7 cellular contexts compared by ENCODE assay signal in genomic region chr5:72817076-72817476, GRCh38. TPM values are rescaled to one million over a fixed set of nuclear protein-coding genes. Genes with fewer than 3 reads are reported as not detected.
DNase-seq lines count a peak whose midpoint lies in the region; ATAC-seq, FAIRE-seq and TF ChIP-seq lines count a peak whose summit lies in the region.

No MANE protein-coding gene starts in this region.

- TF ChIP-seq CTCF in GM12875 (IDR thresholded peaks at IDR 0.05; ENCODE audit: borderline replicate concordance, insufficient read depth, low read depth, low read length) (no peak), endothelial cell of umbilical vein (IDR thresholded peaks at IDR 0.05; ENCODE audit: extremely low read depth in 1 of 2, insufficient read depth in 1 of 2, low read depth in 1 of 2, low read length in 2 of 2) (no peak)

- dilution Hi-C loops in endothelial cell of umbilical vein (cut with MboI; ENCODE audit: extremely low pct_ligation_motif_present, low sequenced_read_pairs), result loop anchor here (25.0 kb wide), 1 partner anchor 230 kb away; no protein-coding TSS in a partner anchor

- DNase-seq in HuH-7.5 (ENCODE audit: low spot score), result peak; percentile 21
- DNase-seq in activated CD4-positive, alpha-beta T cell treated with anti-CD3 and anti-CD28 coated beads, Interleukin-2, amount 50 U/mL, for 4 hours, result peak; percentile 7 to 12
- DNase-seq in endothelial cell of umbilical vein (ENCODE audit: low read depth, low spot score), result peak; percentile 57
- peak; percentile 59 for DNase-seq in midbrain (lab: John Stamatoyannopoulos, UW)
- peak; percentile 27 for DNase-seq in stimulated activated naive CD4-positive, alpha-beta T cell treated with Interleukin-2 at 50 U/mL for 16 hours (lab: John Stamatoyannopoulos, UW)

- peak overlapping the region; percentile 96 for H3K4me3 ChIP-seq in GM12875 (ENCODE audit: low read depth, low read length)
- H3K4me3 ChIP-seq in endothelial cell of umbilical vein (replicated peaks in 1 of 3; ENCODE audit: insufficient read depth in 1 of 3, low read depth in 1 of 3, low read length in 3 of 3), result peak overlapping the region; percentile 92 to 100 (median 100)

- BruUV-seq in endothelial cell of umbilical vein (replicated peaks; lab: Mats Ljungman, UMichigan), result no TSS peak

- H4K20me1 ChIP-seq in endothelial cell of umbilical vein (replicated peaks; ENCODE audit: control insufficient read depth, extremely low read depth, insufficient read depth, low read length), result peaks cover 3% of the 10 kb centered on the region

- no peaks in the 10 kb centered on the region for H3K27me3 ChIP-seq in endothelial cell of umbilical vein (ENCODE audit: control insufficient read depth in 2 of 2, insufficient read depth in 2 of 2, low read length in 2 of 2)

- CTCF ChIA-PET in endothelial cell of umbilical vein (lab: Charles Lee), result interaction anchor here (1.0 to 5.1 kb wide), 6 partner anchors 17 to 535 kb away, joined by 3 to 134 read pairs (median 30); no protein-coding TSS in a partner anchor

- H3K9me3 ChIP-seq in endothelial cell of umbilical vein (replicated peaks; ENCODE audit: control insufficient read depth, insufficient read depth, low read length), result no peaks in the 10 kb centered on the region

- no peaks in the 10 kb centered on the region for H3K9me1 ChIP-seq in endothelial cell of umbilical vein (replicated peaks; ENCODE audit: control insufficient read depth, extremely low read depth, insufficient read depth, low read length)

- peaks cover 0 to 3% of the 10 kb centered on the region in 2 experiments for H3K36me3 ChIP-seq in endothelial cell of umbilical vein (ENCODE audit: control insufficient read depth in 2 of 2, extremely low read depth in 1 of 2, insufficient read depth in 2 of 2, low read length in 2 of 2)

- FAIRE-seq in endothelial cell of umbilical vein (lab: Jason Lieb, UNC), result no peak

- no peak overlapping the region for H2AFZ ChIP-seq in endothelial cell of umbilical vein (ENCODE audit: low read depth, low read length)

- POLR2A ChIA-PET in endothelial cell of umbilical vein (lab: Charles Lee), result interaction anchor here (0.9 to 2.2 kb wide), 7 partner anchors 22 to 497 kb away, joined by 3 to 7 read pairs (median 4); partner anchors contain the start of genes MRPS27 and PTCD2

- peak overlapping the region; percentile 98 for H3K27ac ChIP-seq in endothelial cell of umbilical vein (ENCODE audit: insufficient read depth, low read depth, low read length)

- H3K9ac ChIP-seq in endothelial cell of umbilical vein (replicated peaks; ENCODE audit: extremely low read depth, insufficient read depth, low read length), result peak overlapping the region; percentile 100

- peak overlapping the region; percentile 99 for H3K4me2 ChIP-seq in endothelial cell of umbilical vein (ENCODE audit: insufficient read depth, low read length)

- H3K79me2 ChIP-seq in endothelial cell of umbilical vein (ENCODE audit: control insufficient read depth, insufficient read depth, low read length), result peaks cover 56% of the 10 kb centered on the region

- intact Hi-C loops in endothelial cell of umbilical vein (cut with micrococcal nuclease), result loop anchor here (1.0 to 10.0 kb wide), 3 partner anchors 292 to 497 kb away; partner anchors contain the start of genes MRPS27 and PTCD2

- no peak for TF ChIP-seq POLR2A in endothelial cell of umbilical vein (IDR thresholded peaks at IDR 0.05; ENCODE audit: low read depth, low read length)

- peaks cover 49% of the 10 kb centered on the region for H3K4me1 ChIP-seq in endothelial cell of umbilical vein (ENCODE audit: control insufficient read depth, extremely low read depth, insufficient read depth, low read length)

- ATAC-seq in GM21723 (IDR thresholded peaks at IDR 0.05; ENCODE audit: unreplicated experiment), result peak; percentile 35

TF ChIP-seq in endothelial cell of umbilical vein, 7 proteins besides CTCF, POLR2A, EP300 and RAD21:
- TF ChIP-seq FOS (IDR thresholded peaks at IDR 0.05; ENCODE audit: borderline replicate concordance, insufficient read depth, low read length), result no peak
- no peak for TF ChIP-seq EZH2 (IDR thresholded peaks at IDR 0.05; ENCODE audit: borderline replicate concordance, low read depth, low read length, severe bottlenecking)
- no peak for TF ChIP-seq POLR2AphosphoS5 (IDR thresholded peaks at IDR 0.05; ENCODE audit: insufficient read depth, low read depth, low read length)
- TF ChIP-seq JUN (IDR thresholded peaks at IDR 0.05; ENCODE audit: borderline replicate concordance, insufficient read depth, insufficient read length, low read depth), result no peak
- no peak for TF ChIP-seq MAX (IDR thresholded peaks at IDR 0.05; ENCODE audit: insufficient read depth, insufficient read length)
- TF ChIP-seq GATA2 (IDR thresholded peaks at IDR 0.05; ENCODE audit: insufficient read depth, insufficient read length, low read depth, low read length), result peak; percentile 37

RNA-seq across cellular contexts. Expression of gene TNPO1, which starts 0.6 kb away (rescaled TPM):
- 242 and 298 TPM in 2 replicates for total RNA-seq in endothelial cell of umbilical vein
- 49.0 and 65.6 TPM in 2 replicates for polyA plus RNA-seq in endothelial cell of umbilical vein
- polyA plus RNA-seq in endothelial cell of umbilical vein (2011; cell fraction: cytosol; rRNA removed), result 71.0 and 79.5 TPM in 2 replicates
- polyA plus RNA-seq in endothelial cell of umbilical vein (2011; cell fraction: nucleus; rRNA removed), result 124 and 164 TPM in 2 replicates
- 182 and 228 TPM in 2 replicates for polyA plus RNA-seq in endothelial cell of umbilical vein (2012)
- 356 and 415 TPM in 2 replicates for polyA minus RNA-seq in endothelial cell of umbilical vein
- polyA minus RNA-seq in endothelial cell of umbilical vein (2011; cell fraction: cytosol; rRNA and poly(A)+ RNA removed), result 201 TPM
- polyA minus RNA-seq in endothelial cell of umbilical vein (2011; cell fraction: nucleus; rRNA and poly(A)+ RNA removed), result 332 and 439 TPM in 2 replicates

Comparison
In these comparisons a context has a peak if more than half of its experiments do, and no peak if none do; other contexts are left out.
1. Peak in every context shown above with its lines: DNase-seq, ATAC-seq, H3K4me3 ChIP-seq and H3K27ac ChIP-seq.